Comparison of ENCODE assay signal across 9 cellular contexts in genomic region chr1:32818804-32819541, GRCh38. TPM values are rescaled to one million over a fixed set of nuclear protein-coding genes. Genes with fewer than 3 reads are reported as not detected.
DNase-seq lines count a peak whose midpoint lies in the region; ATAC-seq and TF ChIP-seq lines count a peak whose summit lies in the region.
"Had no signal": no experiment of that assay in that cellular context is flagged by ENCODE, and none has a peak within 500 bp of the region (broad histone marks: within the 10 kb centered on the region; RNA-seq: fewer than 3 reads in every experiment).

No MANE protein-coding gene starts in this region.

- no peak overlapping the region for H2AFZ ChIP-seq in OCI-LY1 (ENCODE audit: low read length)

- intact Hi-C loops in ovary (cut with DNase I) = no loop called here

- no peaks in the 10 kb centered on the region for H3K36me3 ChIP-seq in H7 (replicated peaks; ENCODE audit: control insufficient read depth, insufficient read depth, low read length)
- peaks cover 18% of the 10 kb centered on the region for H3K36me3 ChIP-seq in OCI-LY1 (ENCODE audit: insufficient read depth, low read length)
- no peaks in the 10 kb centered on the region for H3K36me3 ChIP-seq in ectodermal cell (ENCODE audit: control insufficient read depth, insufficient read depth, low read length)
- H3K36me3 ChIP-seq in ovary = no peaks in the 10 kb centered on the region

- no peak for ATAC-seq in HG03457 (IDR thresholded peaks at IDR 0.05; ENCODE audit: unreplicated experiment)

- H3K79me2 ChIP-seq in OCI-LY1 (ENCODE audit: insufficient read depth, low read length) = peaks cover 30% of the 10 kb centered on the region

- H3K9me2 ChIP-seq in OCI-LY1 (ENCODE audit: low read depth, low read length) = no peaks in the 10 kb centered on the region

- peak overlapping the region; percentile 66 for H3K4me2 ChIP-seq in OCI-LY1 (ENCODE audit: low read length)

- H3K4me1 ChIP-seq in OCI-LY1 (ENCODE audit: insufficient read depth, low read length, severe bottlenecking) = peaks cover 47% of the 10 kb centered on the region
- peaks cover 10% of the 10 kb centered on the region for H3K4me1 ChIP-seq in ectodermal cell (ENCODE audit: control insufficient read depth, insufficient read depth, low read length)
- peaks cover 11% of the 10 kb centered on the region for H3K4me1 ChIP-seq in ovary (ENCODE audit: insufficient read depth)

- TF ChIP-seq CTCF in OCI-LY1 (IDR thresholded peaks at IDR 0.05; ENCODE audit: low read length) = no peak
- no peak for TF ChIP-seq CTCF in ovary (IDR thresholded peaks at IDR 0.05)

- H4K20me1 ChIP-seq in OCI-LY1 (ENCODE audit: insufficient read depth, low read length) = no peaks in the 10 kb centered on the region

- H3K9me3 ChIP-seq in OCI-LY1 (ENCODE audit: low read length) (no peaks in the 10 kb centered on the region), ectodermal cell (ENCODE audit: control insufficient read depth, low read length) (no peaks in the 10 kb centered on the region), ovary (no peaks in the 10 kb centered on the region)

- no peak for TF ChIP-seq EP300 in ovary (IDR thresholded peaks at IDR 0.05)

- H3F3A ChIP-seq in OCI-LY1 (ENCODE audit: insufficient read depth, low read length) = no peaks in the 10 kb centered on the region

- peak overlapping the region; percentile 88 for H3K9ac ChIP-seq in OCI-LY1 (ENCODE audit: low read length)

- DNase-seq in NCI-H1092 treated with DMSO at 0.1 percent for 48 hours (lab: John Stamatoyannopoulos, UW) (peak; percentile 53), NCI-H1092 (lab: John Stamatoyannopoulos, UW) (no peak), H7 (no peak), ovary (no peak), LoVo (ENCODE audit: low spot score) (no peak)

- peak overlapping the region; percentile 69 for H3K27ac ChIP-seq in OCI-LY1 (ENCODE audit: low read depth, low read length, poor library complexity, severe bottlenecking)
- no peak overlapping the region for H3K27ac ChIP-seq in ectodermal cell (ENCODE audit: insufficient read depth, low read depth, low read length, poor library complexity, severe bottlenecking)
- H3K27ac ChIP-seq in ovary = peak overlapping the region in 1 of 2 donors; percentile 89

- H3K27me3 ChIP-seq in H7 (ENCODE audit: control insufficient read depth, insufficient read depth, low read length) (no peaks in the 10 kb centered on the region), OCI-LY1 (ENCODE audit: insufficient read depth, low read length) (no peaks in the 10 kb centered on the region), ectodermal cell (ENCODE audit: control insufficient read depth, insufficient read depth, low read length, poor library complexity, severe bottlenecking) (no peaks in the 10 kb centered on the region), ovary (no peaks in the 10 kb centered on the region)

- 85 to 91% methylated on average over 11 of the region's 11 CpGs for WGBS in ectodermal cell, 2 experiments
- 54 to 62% (median 56%) methylated on average over 11 of the region's 11 CpGs for WGBS in ovary, 3 donors

- peak overlapping the region; percentile 99; the same call in 1 of the 2 replicates for H3K4me3 ChIP-seq in H7 (ENCODE audit: insufficient read depth, low read depth, low read length)
- peak overlapping the region; percentile 99 for H3K4me3 ChIP-seq in OCI-LY1 (ENCODE audit: low read depth, low read length, poor library complexity, severe bottlenecking)
- H3K4me3 ChIP-seq in ectodermal cell (ENCODE audit: insufficient read depth, low read depth, low read length) = peak overlapping the region; percentile 95
- peak overlapping the region; percentile 95 for H3K4me3 ChIP-seq in ovary

- TF ChIP-seq POLR2A in ovary (IDR thresholded peaks at IDR 0.05) = no peak

RNA-seq across cellular contexts. Expression of gene S100PBP, which starts 1.5 kb away (rescaled TPM):
- total RNA-seq in H7 (2014; rRNA removed; shearing (Covaris generic)) = 83.0 and 83.4 TPM in 2 replicates
- 55.4 TPM for polyA plus RNA-seq in ectodermal cell (2013, experiment 1 of 4)
- 52.6 TPM for polyA plus RNA-seq in ectodermal cell (2013, experiment 2 of 4)
- 34.3 TPM for polyA plus RNA-seq in ectodermal cell (2013, experiment 3 of 4)
- polyA plus RNA-seq in ectodermal cell (2013, experiment 4 of 4) = 36.8 TPM
- 10 to 100 TPM; 24.8 to 64.2 (median 42.6) TPM for total RNA-seq in ovary
- polyA plus RNA-seq in ovary = 10 to 100 TPM; 18.1 to 47.0 TPM

RNA-seq across cellular contexts. Expression of gene YARS1, which starts 1.8 kb away (rescaled TPM):
- total RNA-seq in H7 (2014; rRNA removed; shearing (Covaris generic)) = 239 and 260 TPM in 2 replicates
- polyA plus RNA-seq in ectodermal cell (2013, experiment 1 of 4) = 95.1 TPM
- polyA plus RNA-seq in ectodermal cell (2013, experiment 2 of 4) = 112 TPM
- 75.9 TPM for polyA plus RNA-seq in ectodermal cell (2013, experiment 3 of 4)
- polyA plus RNA-seq in ectodermal cell (2013, experiment 4 of 4) = 89.1 TPM
- total RNA-seq in ovary = 100 to 1,000 TPM in 1 of 7 donors, 10 to 100 TPM in 6; 19.8 to 272 (median 46.2) TPM
- polyA plus RNA-seq in ovary = 10 to 100 TPM; 23.6 to 95.2 TPM

RNA-seq across cellular contexts. Expression of gene FNDC5, which starts 51.7 kb away (rescaled TPM):
- total RNA-seq in H7 (2014; rRNA removed; shearing (Covaris generic)) = 0.63 and 4.4 TPM in 2 replicates
- 31.8 TPM for polyA plus RNA-seq in ectodermal cell (2013, experiment 1 of 4)
- 35.5 TPM for polyA plus RNA-seq in ectodermal cell (2013, experiment 2 of 4)
- polyA plus RNA-seq in ectodermal cell (2013, experiment 3 of 4) = 28.4 TPM
- 40.0 TPM for polyA plus RNA-seq in ectodermal cell (2013, experiment 4 of 4)
- 10 to 100 TPM in 4 of 7 donors, 1 to 10 TPM in 3; 4.2 to 25.4 (median 12.1) TPM for total RNA-seq in ovary
- 10 to 100 TPM in 1 of 2 donors, 1 to 10 TPM in 1; 8.2 to 15.6 TPM for polyA plus RNA-seq in ovary
- total RNA-seq: bronchial epithelial cell had no signal
